1 cellular context compared by ENCODE assay signal in genomic region chr5:146703499-146703898, GRCh38.
TF ChIP-seq lines count a peak whose summit lies in the region.

No MANE protein-coding gene starts in this region.

TF ChIP-seq in SK-N-SH treated with all-trans-retinoic acid at 6 μM for 48 hours, 23 proteins besides CTCF, POLR2A, EP300 and RAD21 (continued from another document):
- no peak for TF ChIP-seq OSR1 (CRISPR knock-in tag; IDR thresholded peaks at IDR 0.05)
- no peak for TF ChIP-seq ZNF70 (CRISPR knock-in tag; IDR thresholded peaks at IDR 0.05)
TF ChIP-seq in SK-N-SH treated with all-trans-retinoic acid at 6 μM for 48 hours: peak in this region for 0.
